Comparison of ENCODE assay signal across 1 cellular context in genomic region chr5:103472820-103473219, GRCh38.
A peak's percentile ranks its signal among the peaks of the same experiment; 100 is the strongest.
TF ChIP-seq lines count a peak whose summit lies in the region.

No MANE protein-coding gene starts in this region.

TF ChIP-seq in K562, 482 proteins besides CTCF, POLR2A, EP300 and RAD21 (continued from another document and continues in another):
- TF ChIP-seq MITF (IDR thresholded peaks at IDR 0.05) (no peak), TCF15 (CRISPR knock-in tag; IDR thresholded peaks at IDR 0.05) (no peak), BHLHE40 (IDR thresholded peaks at IDR 0.05; ENCODE audit: low read length) (no peak), MAFG (tag; conservative IDR thresholded peaks at IDR 0.05) (peak; percentile 95), YY1 (IDR thresholded peaks at IDR 0.05; ENCODE audit: borderline replicate concordance in 1 of 3, control insufficient read depth in 1 of 3, extremely low read depth in 1 of 3, insufficient read depth in 3 of 3, insufficient read length in 1 of 3, insufficient replicate concordance in 2 of 3, low read depth in 1 of 3, low read length in 2 of 3) (no peak), PPARD (CRISPR knock-in tag; IDR thresholded peaks at IDR 0.05) (no peak), ZNF316 (IDR thresholded peaks at IDR 0.05) (peak; percentile 84), ZNF232 (CRISPR knock-in tag; IDR thresholded peaks at IDR 0.05) (no peak), GTF2F1 (IDR thresholded peaks at IDR 0.05; ENCODE audit: low read depth, low read length) (no peak), TRIM24 (IDR thresholded peaks at IDR 0.05) (peak; percentile 69 to 83), STAT5A (IDR thresholded peaks at IDR 0.05; ENCODE audit: borderline replicate concordance, low read length) (0 out of 2 replicates have a peak, but pooled peaks have one; percentile 39), PBX2 (CRISPR knock-in tag; IDR thresholded peaks at IDR 0.05; ENCODE audit: low read depth) (no peak), PBX2 (tag; conservative IDR thresholded peaks at IDR 0.05; ENCODE audit: low read depth) (peak; percentile 32; the same call in 1 of the 2 replicates), MYC (IDR thresholded peaks at IDR 0.05; ENCODE audit: low read depth, low read length) (no peak), MYC (CRISPR knock-in tag; IDR thresholded peaks at IDR 0.05; ENCODE audit: borderline replicate concordance, low read depth) (no peak), SRSF3 (IDR thresholded peaks at IDR 0.05; ENCODE audit: insufficient read depth, low read length) (no peak), STAT5B (CRISPR knock-in tag; IDR thresholded peaks at IDR 0.05) (no peak), MEF2D (tag; conservative IDR thresholded peaks at IDR 0.05; ENCODE audit: low read depth) (no peak), ZNF41 (CRISPR knock-in tag; conservative IDR thresholded peaks at IDR 0.05) (no peak), TSHZ1 (CRISPR knock-in tag; IDR thresholded peaks at IDR 0.05) (no peak), CEBPB (tag; IDR thresholded peaks at IDR 0.05) (peak; percentile 99), SETDB1 (IDR thresholded peaks at IDR 0.05; ENCODE audit: low read length) (no peak), RBM17 (IDR thresholded peaks at IDR 0.05; ENCODE audit: borderline replicate concordance, low read depth, low read length) (no peak), FOXJ2 (tag; IDR thresholded peaks at IDR 0.05) (peak; percentile 88), ZSCAN32 (CRISPR knock-in tag; IDR thresholded peaks at IDR 0.05) (no peak), ZNF175 (CRISPR knock-in tag; IDR thresholded peaks at IDR 0.05; ENCODE audit: low read depth) (no peak), GTF3C2 (IDR thresholded peaks at IDR 0.05; ENCODE audit: borderline replicate concordance, extremely low read depth, insufficient read length) (no peak), KDM4B (IDR thresholded peaks at IDR 0.05; ENCODE audit: borderline replicate concordance in 2 of 2, low read depth in 1 of 2) (no peak), CBX2 (IDR thresholded peaks at IDR 0.05; ENCODE audit: insufficient read depth, low read length, poor library complexity, severe bottlenecking) (no peak), USF1 (CRISPR knock-in tag; IDR thresholded peaks at IDR 0.05) (no peak), CCNT2 (IDR thresholded peaks at IDR 0.05; ENCODE audit: borderline replicate concordance, extremely low read depth, insufficient read length, low read depth, low read length) (no peak), HEY1 (CRISPR knock-in tag; IDR thresholded peaks at IDR 0.05; ENCODE audit: borderline replicate concordance) (no peak), CBFA2T2 (conservative IDR thresholded peaks at IDR 0.05) (0 out of 2 replicates have a peak, but pooled peaks have one; percentile 16), ZNF764 (CRISPR knock-in tag; IDR thresholded peaks at IDR 0.05; ENCODE audit: low read depth) (no peak), NCOA2 (IDR thresholded peaks at IDR 0.05; ENCODE audit: partially characterized antibody in 2 of 2) (no peak), DEAF1 (CRISPR knock-in tag; IDR thresholded peaks at IDR 0.05) (no peak), CSDE1 (IDR thresholded peaks at IDR 0.05) (no peak), ID3 (CRISPR knock-in tag; IDR thresholded peaks at IDR 0.05) (no peak), ID3 (tag; IDR thresholded peaks at IDR 0.05) (no peak), ZNF695 (CRISPR knock-in tag; IDR thresholded peaks at IDR 0.05) (no peak), PATZ1 (CRISPR knock-in tag; IDR thresholded peaks at IDR 0.05; ENCODE audit: borderline replicate concordance) (no peak), ZNF431 (CRISPR knock-in tag; IDR thresholded peaks at IDR 0.05) (no peak), THAP7 (CRISPR knock-in tag; IDR thresholded peaks at IDR 0.05) (no peak), RBM39 (optimal IDR thresholded peaks at IDR 0.05; ENCODE audit: low read depth, low read length) (no peak), SRSF9 (IDR thresholded peaks at IDR 0.05; ENCODE audit: borderline replicate concordance, low read depth, low read length) (no peak), JUN (IDR thresholded peaks at IDR 0.05; ENCODE audit: borderline replicate concordance, low read depth, low read length) (peak; percentile 51; the same call in 1 of the 2 replicates), JUN (CRISPR knock-in tag; IDR thresholded peaks at IDR 0.05; ENCODE audit: borderline replicate concordance) (no peak), MECOM (CRISPR knock-in tag; IDR thresholded peaks at IDR 0.05) (peak; percentile 59; the same call in 1 of the 2 replicates)
